In genomic region chrX:153662266-153662665, GRCh38 we compare ENCODE assay signal across 8 cellular contexts. TPM values are rescaled to one million over a fixed set of nuclear protein-coding genes. Genes with fewer than 3 reads are reported as not detected.
DNase-seq lines count a peak whose midpoint lies in the region; ATAC-seq and TF ChIP-seq lines count a peak whose summit lies in the region.

No MANE protein-coding gene starts in this region.

- no peaks in the 10 kb centered on the region for H3K9me3 Mint-ChIP-seq in activated CD8-positive, alpha-beta T cell treated with anti-CD3 and anti-CD28 coated beads, Interleukin-2, amount 10 ng/mL, durations not matched to agents 7 days and 5 days (ENCODE audit: insufficient read depth)
- peaks cover 19% of the 10 kb centered on the region for H3K9me3 Mint-ChIP-seq in progenitor cell of endocrine pancreas (ENCODE audit: low read depth)

- H3K36me3 Mint-ChIP-seq in activated CD8-positive, alpha-beta T cell treated with anti-CD3 and anti-CD28 coated beads, Interleukin-2, amount 10 ng/mL, durations not matched to agents 7 days and 5 days (ENCODE audit: low read depth): no peaks in the 10 kb centered on the region
- no peaks in the 10 kb centered on the region for H3K36me3 Mint-ChIP-seq in progenitor cell of endocrine pancreas (ENCODE audit: insufficient read depth)

- no peak for ATAC-seq in activated CD8-positive, alpha-beta T cell treated with anti-CD3 and anti-CD28 coated beads, Interleukin-2, amount 10 ng/mL, durations not matched to agents 7 days and 5 days
- ATAC-seq in GM21619 (IDR thresholded peaks at IDR 0.05; ENCODE audit: unreplicated experiment) (no peak), HG02840 (IDR thresholded peaks at IDR 0.05; ENCODE audit: low FRiP score, unreplicated experiment) (no peak)

- H3K4me1 Mint-ChIP-seq in activated CD8-positive, alpha-beta T cell treated with anti-CD3 and anti-CD28 coated beads, Interleukin-2, amount 10 ng/mL, durations not matched to agents 7 days and 5 days (ENCODE audit: low read depth): no peaks in the 10 kb centered on the region
- peaks cover 4% of the 10 kb centered on the region for H3K4me1 Mint-ChIP-seq in progenitor cell of endocrine pancreas (ENCODE audit: low read depth)

- no peak overlapping the region for H3K4me3 ChIP-seq in epithelial cell of proximal tubule (ENCODE audit: low read depth, low read length)

- peak; percentile 13 for DNase-seq in NCI-H146 (lab: John Stamatoyannopoulos, UW)
- no peak for DNase-seq in NCI-H146 treated with DMSO at 0.1 percent for 48 hours (lab: John Stamatoyannopoulos, UW; ENCODE audit: unreplicated experiment)
- peak; percentile 61 for DNase-seq in activated CD8-positive, alpha-beta T cell treated with anti-CD3 and anti-CD28 coated beads, Interleukin-2, amount 10 ng/mL, durations not matched to agents 7 days and 5 days
- no peak for DNase-seq in epithelial cell of proximal tubule (ENCODE audit: low read depth)
- peak; percentile 27 for DNase-seq in progenitor cell of endocrine pancreas (ENCODE audit: low spot score, unreplicated experiment)
- DNase-seq in NCI-H446 treated with DMSO at 0.1 percent for 48 hours (lab: John Stamatoyannopoulos, UW): no peak

- H3K27me3 Mint-ChIP-seq in activated CD8-positive, alpha-beta T cell treated with anti-CD3 and anti-CD28 coated beads, Interleukin-2, amount 10 ng/mL, durations not matched to agents 7 days and 5 days (ENCODE audit: low read depth): peaks cover 26% of the 10 kb centered on the region
- peaks cover 44% of the 10 kb centered on the region for H3K27me3 Mint-ChIP-seq in progenitor cell of endocrine pancreas

- H3K4me3 Mint-ChIP-seq in activated CD8-positive, alpha-beta T cell treated with anti-CD3 and anti-CD28 coated beads, Interleukin-2, amount 10 ng/mL, durations not matched to agents 7 days and 5 days: peak overlapping the region; percentile 34
- no peak overlapping the region for H3K4me3 Mint-ChIP-seq in progenitor cell of endocrine pancreas (ENCODE audit: low read depth)

- CTCF ChIA-PET in activated CD8-positive, alpha-beta T cell treated with anti-CD3 and anti-CD28 coated beads, Interleukin-2, amount 10 ng/mL, durations not matched to agents 7 days and 5 days (lab: Charles Lee): interaction anchor here (0.9 to 3.4 kb wide), 12 partner anchors 10 to 630 kb away, joined by 3 to 17 read pairs (median 4); partner anchors contain the start of gene CCNQ

- peak; percentile 49 for TF ChIP-seq CTCF in epithelial cell of proximal tubule (conservative IDR thresholded peaks at IDR 0.05; ENCODE audit: low read depth, low read length)
- TF ChIP-seq CTCF in progenitor cell of endocrine pancreas (IDR thresholded peaks at IDR 0.05; ENCODE audit: unreplicated experiment): peak; percentile 55

- POLR2A ChIA-PET in activated CD8-positive, alpha-beta T cell treated with anti-CD3 and anti-CD28 coated beads, Interleukin-2, amount 10 ng/mL, durations not matched to agents 7 days and 5 days (lab: Charles Lee): no interaction called here

- no peak overlapping the region for H3K27ac Mint-ChIP-seq in activated CD8-positive, alpha-beta T cell treated with anti-CD3 and anti-CD28 coated beads, Interleukin-2, amount 10 ng/mL, durations not matched to agents 7 days and 5 days
- no peak overlapping the region for H3K27ac Mint-ChIP-seq in progenitor cell of endocrine pancreas

RNA-seq across cellular contexts. Expression of gene PNCK, which starts 11.3 kb away (rescaled TPM):
- total RNA-seq in activated CD8-positive, alpha-beta T cell treated with anti-CD3 and anti-CD28 coated beads, Interleukin-2, amount 10 ng/mL, durations not matched to agents 7 days and 5 days: under 1 TPM; 0.16 to 0.58 TPM
- total RNA-seq in epithelial cell of proximal tubule: 0.86 TPM in 1 of 2 replicates, not detected in the other
- total RNA-seq in progenitor cell of endocrine pancreas: 5.4 and 6.1 TPM in 2 replicates

RNA-seq across cellular contexts. Expression of gene DUSP9, which starts 15.3 kb away (rescaled TPM):
- not detected for total RNA-seq in activated CD8-positive, alpha-beta T cell treated with anti-CD3 and anti-CD28 coated beads, Interleukin-2, amount 10 ng/mL, durations not matched to agents 7 days and 5 days
- total RNA-seq in epithelial cell of proximal tubule: 3.1 and 5.9 TPM in 2 replicates
- total RNA-seq in progenitor cell of endocrine pancreas: 35.7 and 36.5 TPM in 2 replicates

RNA-seq across cellular contexts. Expression of gene SLC6A8, which starts 25.5 kb away (rescaled TPM):
- total RNA-seq in activated CD8-positive, alpha-beta T cell treated with anti-CD3 and anti-CD28 coated beads, Interleukin-2, amount 10 ng/mL, durations not matched to agents 7 days and 5 days: 1 to 10 TPM in 1 of 2 experiments, under 1 TPM in 1; 0.82 to 1.3 TPM
- total RNA-seq in epithelial cell of proximal tubule (20.0 and 30.5 TPM in 2 replicates), progenitor cell of endocrine pancreas (52.2 and 55.7 TPM in 2 replicates)

Comparison
In these comparisons a context has a peak if more than half of its experiments do, and no peak if none do; other contexts are left out.
1. DNase-seq: peak in NCI-H146 (single experiment), activated CD8-positive, alpha-beta T cell treated with anti-CD3 and anti-CD28 coated beads, Interleukin-2, amount 10 ng/mL, durations not matched to agents 7 days and 5 days (single experiment) and progenitor cell of endocrine pancreas (single experiment); none in NCI-H146 treated with DMSO at 0.1 percent for 48 hours (single experiment), epithelial cell of proximal tubule (single experiment) and NCI-H446 treated with DMSO at 0.1 percent for 48 hours (single experiment).